7 cellular contexts compared by ENCODE assay signal in genomic region chr21:32595431-32595830, GRCh38. TPM values are rescaled to one million over a fixed set of nuclear protein-coding genes. Genes with fewer than 3 reads are reported as not detected.
"Had no signal": no experiment of that assay in that cellular context is flagged by ENCODE, and none has a peak within 500 bp of the region (broad histone marks: within the 10 kb centered on the region; RNA-seq: fewer than 3 reads in every experiment).

No MANE protein-coding gene starts in this region.

- ATAC-seq: GM23338, K562 had no signal

- H3K27ac Mint-ChIP-seq: GM23338, H9 had no signal

- H3K4me3 Mint-ChIP-seq: GM23338, H9 had no signal

- H3K9me3 Mint-ChIP-seq: GM23338, H9 had no signal

- H3K4me2 ChIP-seq: GM23338 had no signal

- H3K4me3 ChIP-seq: GM23338, K562 had no signal

- DNase-seq: H9, HCEC 1CT, IMR-90, KG1 had no signal

- H2AFZ ChIP-seq: GM23338 had no signal

RNA-seq across cellular contexts. Expression of gene TCP10L, which starts 10.1 kb away (rescaled TPM):
- total RNA-seq: HT-29, IMR-90 had no signal
